30 cellular contexts compared by ENCODE assay signal in the genomic region with DNA sequence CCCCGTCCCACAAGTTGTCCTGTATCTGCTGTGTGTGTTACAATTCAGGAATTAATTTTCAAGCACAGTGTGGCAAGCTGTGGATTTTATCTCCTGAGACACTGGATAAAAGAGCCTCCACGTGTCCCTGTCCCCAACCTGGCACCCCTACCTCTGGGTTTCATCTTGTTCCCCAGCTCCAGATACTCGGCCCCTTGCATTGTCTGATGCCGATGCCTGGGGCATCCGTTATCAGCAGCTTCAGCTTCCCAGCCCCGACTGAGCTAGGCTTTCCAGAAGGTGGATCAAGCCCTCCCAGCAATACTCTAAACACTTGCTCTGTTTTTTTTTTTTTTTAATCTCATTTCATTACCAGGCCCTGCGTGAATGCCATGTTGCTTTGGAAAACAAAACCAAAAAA.
"Had no signal": no experiment of that assay in that cellular context is flagged by ENCODE, and none has a peak within 500 bp of the region (broad histone marks: within the 10 kb centered on the region; RNA-seq: fewer than 3 reads in every experiment).

No MANE protein-coding gene starts in this region.

- H3K36me3 Mint-ChIP-seq: activated naive CD4-positive, alpha-beta T cell treated with anti-CD3 and anti-CD28 coated beads, Interleukin-2, amount 50 U/mL, for 72 hours; IgD-negative memory B cell had no signal

- H3K27me3 Mint-ChIP-seq: activated naive CD8-positive, alpha-beta T cell treated with anti-CD3 and anti-CD28 coated beads, Interleukin-2, amount 50 U/mL, for 24 hours; IgD-negative memory B cell had no signal

- H3K9me3 Mint-ChIP-seq: activated naive CD4-positive, alpha-beta T cell treated with anti-CD3 and anti-CD28 coated beads, Interleukin-2, amount 50 U/mL, for 72 hours; activated naive CD8-positive, alpha-beta T cell treated with anti-CD3 and anti-CD28 coated beads, Interleukin-2, amount 50 U/mL, for 24 hours; activated T-helper 1 cell treated with anti-CD3 and anti-CD28 coated beads, Interleukin-12 subunit alpha, Interleukin-12 subunit beta, Interleukin-2, Interleukin-4 antibody, amounts not matched to agents 30 ng/mL and 10 ng/mL and 1 ng/mL, durations not matched to agents 14 hours and 24 hours and 36 hours; IgD-negative memory B cell; T-helper 1 cell treated with Interleukin-12 subunit alpha and Interleukin-12 subunit beta and Interleukin-4 antibody, amounts not matched to agents 30 μg/mL and 1 μg/mL, for 36 hours had no signal

- H3K27ac Mint-ChIP-seq: activated CD8-positive, alpha-beta T cell treated with anti-CD3 and anti-CD28 coated beads, Interleukin-2, amount 10 ng/mL, durations not matched to agents 7 days and 5 days; activated naive CD8-positive, alpha-beta T cell treated with anti-CD3 and anti-CD28 coated beads, Interleukin-2, amount 50 U/mL, for 24 hours; activated T-helper 1 cell treated with anti-CD3 and anti-CD28 coated beads, Interleukin-12 subunit alpha, Interleukin-12 subunit beta, Interleukin-2, Interleukin-4 antibody, amounts not matched to agents 30 ng/mL and 10 ng/mL and 1 ng/mL, durations not matched to agents 14 hours and 24 hours and 36 hours; IgD-negative memory B cell; T-helper 1 cell treated with Interleukin-12 subunit alpha and Interleukin-12 subunit beta and Interleukin-4 antibody, amounts not matched to agents 30 μg/mL and 1 μg/mL, for 36 hours had no signal

- ATAC-seq: activated CD8-positive, alpha-beta T cell treated with anti-CD3 and anti-CD28 coated beads, Interleukin-2, amount 10 ng/mL, durations not matched to agents 7 days and 5 days; activated naive CD4-positive, alpha-beta T cell treated with anti-CD3 and anti-CD28 coated beads, Interleukin-2, amount 50 U/mL, for 72 hours; activated naive CD8-positive, alpha-beta T cell treated with anti-CD3 and anti-CD28 coated beads, Interleukin-2, amount 50 U/mL, for 24 hours; Panc1 had no signal

- H3K9me3 ChIP-seq: ascending aorta, SJCRH30 had no signal

- H3K4me3 Mint-ChIP-seq: activated CD8-positive, alpha-beta T cell treated with anti-CD3 and anti-CD28 coated beads, Interleukin-2, amount 10 ng/mL, durations not matched to agents 7 days and 5 days; activated naive CD8-positive, alpha-beta T cell treated with anti-CD3 and anti-CD28 coated beads, Interleukin-2, amount 50 U/mL, for 24 hours; activated T-helper 1 cell treated with anti-CD3 and anti-CD28 coated beads, Interleukin-12 subunit alpha, Interleukin-12 subunit beta, Interleukin-2, Interleukin-4 antibody, amounts not matched to agents 30 ng/mL and 10 ng/mL and 1 ng/mL, durations not matched to agents 14 hours and 24 hours and 36 hours; IgD-negative memory B cell; T-helper 1 cell treated with Interleukin-12 subunit alpha and Interleukin-12 subunit beta and Interleukin-4 antibody, amounts not matched to agents 30 μg/mL and 1 μg/mL, for 36 hours had no signal

- FAIRE-seq: TTC549 had no signal

- H3K27me3 ChIP-seq: ascending aorta, SJCRH30 had no signal

- H3K4me3 ChIP-seq: ascending aorta, SJCRH30 had no signal

- H3K27ac ChIP-seq: ascending aorta, SJCRH30, VCaP had no signal

- DNase-seq: activated CD4-positive, alpha-beta T cell treated with anti-CD3 and anti-CD28 coated beads for 4 hours; activated CD4-positive, alpha-beta T cell treated with anti-CD3 and anti-CD28 coated beads, Interleukin-2, amount 50 U/mL, for 4 hours; activated CD8-positive, alpha-beta memory T cell treated with anti-CD3 and anti-CD28 coated beads, Interleukin-2, amount 50 U/mL, for 48 hours; activated CD8-positive, alpha-beta T cell treated with anti-CD3 and anti-CD28 coated beads, Interleukin-2, amount 10 ng/mL, durations not matched to agents 7 days and 5 days; activated effector memory CD4-positive, alpha-beta T cell treated with anti-CD3 and anti-CD28 coated beads, Interleukin-2, amount 50 U/mL, for 16 hours; activated naive CD4-positive, alpha-beta T cell treated with Interleukin-2 at 50 U/mL for 16 hours; activated naive CD8-positive, alpha-beta T cell treated with anti-CD3 and anti-CD28 coated beads, Interleukin-2, amount 50 U/mL, for 24 hours; activated T-cell treated with anti-CD3 and anti-CD28 coated beads, Interleukin-2, amount 50 U/mL, for 1 hour; amniotic stem cell; KG1; NCI-H1048; NCI-H146; NCI-H187 treated with DMSO at 0.1 percent for 48 hours; NCI-H2081 treated with DMSO at 0.1 percent for 48 hours; NCI-H2227 treated with DMSO at 0.1 percent for 48 hours; NCI-H446 treated with DMSO at 0.1 percent for 48 hours; NCI-H748 treated with DMSO at 0.1 percent for 48 hours; OCI-M1; Right ventricle myocardium superior; RPMI8226; SJCRH30; T-helper 9 cell had no signal
